ENCODE assay signal across 29 cellular contexts in the genomic region with DNA sequence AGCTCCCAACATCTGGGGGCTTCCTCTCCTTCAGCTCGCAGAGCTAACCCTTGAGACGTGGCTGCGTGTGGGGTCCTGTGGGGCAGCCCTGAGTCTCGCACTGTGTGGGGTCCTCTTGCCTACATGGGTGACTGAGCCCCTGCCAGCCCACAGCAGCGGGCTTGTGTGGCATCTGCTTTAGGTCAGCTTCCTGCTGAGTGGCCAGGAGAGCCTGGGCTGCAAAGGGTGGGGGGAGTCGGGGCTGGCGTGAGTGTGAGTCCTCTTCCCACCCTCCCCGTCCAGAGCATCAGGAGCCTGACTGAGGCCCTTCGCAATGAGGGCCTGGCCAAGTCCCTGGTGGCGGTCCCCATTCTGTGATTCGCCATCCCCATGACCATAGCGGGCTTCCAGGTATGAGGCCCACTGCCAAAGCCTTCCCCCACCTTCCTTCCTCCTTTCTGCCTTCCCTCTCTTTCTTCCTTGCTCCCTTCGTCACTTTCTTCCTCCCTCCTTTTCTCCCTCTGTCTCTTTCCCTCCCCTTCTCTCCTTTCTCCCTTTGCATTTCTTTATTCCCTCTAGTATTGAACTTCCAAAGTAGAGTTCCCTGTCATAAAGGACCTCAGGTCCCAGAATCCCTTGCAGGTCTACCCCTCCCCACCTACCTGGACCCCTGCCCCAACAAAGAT.
"Had no signal": no experiment of that assay in that cellular context is flagged by ENCODE, and none has a peak within 500 bp of the region (broad histone marks: within the 10 kb centered on the region; RNA-seq: fewer than 3 reads in every experiment).

No MANE protein-coding gene starts in this region.

- ATAC-seq: naive thymus-derived CD4-positive, alpha-beta T cell; psoas muscle; right cardiac atrium; right lobe of liver; stimulated activated memory B cell treated with anti-CD40 and anti-IgM and Interleukin-4, amounts not matched to agents 10 μg/mL and 1 μg/mL and 100 μg/mL, for 72 hours; stimulated activated naive CD8-positive, alpha-beta T cell treated with anti-CD3 and anti-CD28 coated beads, Interleukin-15, amount 100 ng/mL, for 72 hours; stimulated activated naive CD8-positive, alpha-beta T cell treated with anti-CD3 and anti-CD28 coated beads, Interleukin-15, Interleukin-2, amounts not matched to agents 100 U/mL and 50 U/mL, for 24 hours; upper lobe of right lung had no signal

- H3K9me3 Mint-ChIP-seq: naive thymus-derived CD4-positive, alpha-beta T cell; nephron; stimulated activated memory B cell treated with anti-CD40 and anti-IgM and Interleukin-4, amounts not matched to agents 10 μg/mL and 1 μg/mL and 100 μg/mL, for 72 hours; stimulated activated naive CD8-positive, alpha-beta T cell treated with anti-CD3 and anti-CD28 coated beads, Interleukin-15, amount 100 ng/mL, for 72 hours; type B pancreatic cell had no signal

- H3K4me1 Mint-ChIP-seq: stimulated activated memory B cell treated with anti-CD40 and anti-IgM and Interleukin-4, amounts not matched to agents 10 μg/mL and 1 μg/mL and 100 μg/mL, for 72 hours; stimulated activated naive CD8-positive, alpha-beta T cell treated with anti-CD3 and anti-CD28 coated beads, Interleukin-15, amount 100 ng/mL, for 72 hours had no signal

- H3K27ac Mint-ChIP-seq: naive thymus-derived CD4-positive, alpha-beta T cell; nephron; progenitor cell of endocrine pancreas; stimulated activated memory B cell treated with anti-CD40 and anti-IgM and Interleukin-4, amounts not matched to agents 10 μg/mL and 1 μg/mL and 100 μg/mL, for 72 hours; type B pancreatic cell had no signal

- DNase-seq: naive thymus-derived CD4-positive, alpha-beta T cell; occipital lobe; ovary; posterior cingulate gyrus; psoas muscle; right cardiac atrium; right lobe of liver; sigmoid colon; small intestine; stimulated activated CD4-positive, alpha-beta T cell treated with anti-CD3 and anti-CD28 coated beads, Interleukin-12 subunit alpha, Interleukin-12 subunit beta, amount 100 ng/mL, for 4 hours; stimulated activated CD4-positive, alpha-beta T cell treated with anti-CD3 and anti-CD28 coated beads, Interleukin-1b, Interleukin-23, amount 100 ng/mL, for 48 hours; stimulated activated CD4-positive, alpha-beta T cell treated with anti-CD3 and anti-CD28 coated beads, Interleukin-4, amount 100 ng/mL, for 1 hour; stimulated activated CD4-positive, alpha-beta T cell treated with anti-CD3 and anti-CD28 coated beads, Interleukin-4, amount 100 ng/mL, for 4 hours; stimulated activated CD8-positive, alpha-beta memory T cell treated with anti-CD3 and anti-CD28 coated beads, Interleukin-4, amount 100 ng/mL, for 48 hours; stimulated activated naive CD4-positive, alpha-beta T cell; stimulated activated naive CD8-positive, alpha-beta T cell treated with anti-CD3 and anti-CD28 coated beads, Interleukin-15, amount 100 ng/mL, for 72 hours; stimulated activated naive CD8-positive, alpha-beta T cell treated with anti-CD3 and anti-CD28 coated beads, Interleukin-15, Interleukin-2, amounts not matched to agents 100 U/mL and 50 U/mL, for 24 hours; substantia nigra; testis; tibial artery; transverse colon; upper lobe of right lung; uterus had no signal

- H3K27me3 ChIP-seq: ovary, right lobe of liver, sigmoid colon, suprapubic skin, testis, transverse colon, upper lobe of right lung, uterus had no signal

- H3K36me3 Mint-ChIP-seq: naive thymus-derived CD4-positive, alpha-beta T cell; stimulated activated memory B cell treated with anti-CD40 and anti-IgM and Interleukin-4, amounts not matched to agents 10 μg/mL and 1 μg/mL and 100 μg/mL, for 72 hours; type B pancreatic cell had no signal

- H3K27ac ChIP-seq: ovary, parathyroid adenoma, psoas muscle, right lobe of liver, sigmoid colon, suprapubic skin, testis, tibial artery, transverse colon, upper lobe of right lung, uterus had no signal

- H3K4me1 ChIP-seq: psoas muscle, right lobe of liver had no signal

- H3K4me3 ChIP-seq: ovary, psoas muscle, right lobe of liver, sigmoid colon, suprapubic skin, testis, tibial artery, transverse colon, upper lobe of right lung, uterus had no signal

- H3K9me3 ChIP-seq: ovary, psoas muscle, right lobe of liver, sigmoid colon, suprapubic skin, testis, tibial artery, transverse colon, upper lobe of right lung, uterus had no signal

- H3K4me3 Mint-ChIP-seq: naive thymus-derived CD4-positive, alpha-beta T cell; nephron; stimulated activated memory B cell treated with anti-CD40 and anti-IgM and Interleukin-4, amounts not matched to agents 10 μg/mL and 1 μg/mL and 100 μg/mL, for 72 hours; stimulated activated naive CD8-positive, alpha-beta T cell treated with anti-CD3 and anti-CD28 coated beads, Interleukin-15, amount 100 ng/mL, for 72 hours; type B pancreatic cell had no signal

- H3K36me3 ChIP-seq: ovary, right lobe of liver, sigmoid colon, suprapubic skin, tibial artery, transverse colon, upper lobe of right lung, uterus had no signal
